ENCODE assay signal across 9 cellular contexts in the genomic region with DNA sequence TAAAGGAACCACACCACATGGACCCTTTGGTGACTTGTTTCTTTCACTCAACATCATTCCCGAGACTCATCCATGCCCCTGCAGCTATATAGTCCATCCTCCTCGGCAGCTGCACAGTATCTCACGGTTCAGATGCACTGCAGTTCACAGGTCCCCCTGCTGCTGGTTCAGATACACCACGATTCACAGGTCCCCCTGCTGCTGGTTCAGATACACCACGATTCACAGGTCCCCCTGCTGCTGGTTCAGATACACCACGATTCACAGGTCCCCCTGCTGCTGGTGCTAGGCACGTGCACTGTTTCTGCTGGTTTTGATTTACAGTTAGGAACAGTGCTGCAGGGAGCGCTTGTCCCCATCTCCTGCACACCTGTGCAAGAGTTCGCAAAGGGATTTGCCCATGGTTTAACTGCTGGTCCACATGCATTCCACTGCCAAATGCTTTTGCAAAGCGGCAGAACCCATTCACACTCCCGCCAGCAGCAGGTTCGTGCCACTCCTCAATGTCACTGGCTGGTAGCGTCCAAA. TPM values are rescaled to one million over a fixed set of nuclear protein-coding genes. Genes with fewer than 3 reads are reported as not detected.
DNase-seq lines count a peak whose midpoint lies in the region; TF ChIP-seq lines count a peak whose summit lies in the region.
"Had no signal": no experiment of that assay in that cellular context is flagged by ENCODE, and none has a peak within 500 bp of the region (broad histone marks: within the 10 kb centered on the region; RNA-seq: fewer than 3 reads in every experiment).

No MANE protein-coding gene starts in this region.

- H3K9me3 Mint-ChIP-seq in Caco-2 (ENCODE audit: unreplicated experiment), result no peaks in the 10 kb centered on the region
- H3K9me3 Mint-ChIP-seq: activated naive CD4-positive, alpha-beta T cell treated with anti-CD3 and anti-CD28 coated beads, Interleukin-2, amount 50 U/mL, for 24 hours had no signal

- TF ChIP-seq POLR2A in sigmoid colon (IDR thresholded peaks at IDR 0.05), result no peak

- H3K27ac Mint-ChIP-seq in Caco-2 (ENCODE audit: unreplicated experiment), result no peak overlapping the region

- H3K4me3 ChIP-seq in Caco-2 (ENCODE audit: low read depth, low read length) (no peak overlapping the region), WERI-Rb-1 (ENCODE audit: low read depth, low read length) (no peak overlapping the region), sigmoid colon (no peak overlapping the region)
- H3K4me3 ChIP-seq: heart right ventricle had no signal

- POLR2A ChIA-PET in Caco-2 (lab: Charles Lee), result no interaction called here

- H3K36me3 ChIP-seq in Caco-2 (ENCODE audit: control insufficient read depth, insufficient read depth, low read length) (no peaks in the 10 kb centered on the region), WERI-Rb-1 (no peaks in the 10 kb centered on the region), sigmoid colon (no peaks in the 10 kb centered on the region)
- H3K36me3 ChIP-seq: heart right ventricle had no signal

- TF ChIP-seq CTCF in Caco-2 (IDR thresholded peaks at IDR 0.05; ENCODE audit: insufficient read depth in 1 of 2, low read depth in 1 of 2, low read length in 1 of 2, severe bottlenecking in 1 of 2, unreplicated experiment in 1 of 2) (peak; percentile 55 to 62), GM13977 (IDR thresholded peaks at IDR 0.05; ENCODE audit: extremely low read depth, insufficient read depth, missing control alignments) (peak; percentile 12), WERI-Rb-1 (IDR thresholded peaks at IDR 0.05; ENCODE audit: low read depth, low read length) (peak; percentile 38), sigmoid colon (IDR thresholded peaks at IDR 0.05) (no peak)

- H3K36me3 Mint-ChIP-seq in Caco-2 (ENCODE audit: insufficient read depth, unreplicated experiment), result peaks cover 16% of the 10 kb centered on the region
- H3K36me3 Mint-ChIP-seq: activated naive CD4-positive, alpha-beta T cell treated with anti-CD3 and anti-CD28 coated beads, Interleukin-2, amount 50 U/mL, for 24 hours had no signal

- no TSS peak for BruUV-seq in Caco-2 (replicated peaks; lab: Mats Ljungman, UMichigan)

- H3K4me1 ChIP-seq in Caco-2 (no peaks in the 10 kb centered on the region), sigmoid colon (peaks cover 0 to 29% (median 17%) of the 10 kb centered on the region in 4 donors)

- in situ Hi-C loops in GM13977 (cut with MboI; ENCODE audit: low pct_unique_long_range_greater_than_20kb, low sequenced_read_pairs, unreplicated experiment), result no loop called here

- no peak for TF ChIP-seq EP300 in sigmoid colon (IDR thresholded peaks at IDR 0.05)

- CTCF ChIA-PET in Caco-2 (lab: Charles Lee), result interaction anchor here (1.0 to 1.7 kb wide), 2 partner anchors 46 to 52 kb away, joined by 3 to 5 read pairs; partner anchors contain the start of gene TAF1C

- H3K4me1 Mint-ChIP-seq in Caco-2 (ENCODE audit: low read depth, unreplicated experiment), result peaks cover 24% of the 10 kb centered on the region

- H3K27ac ChIP-seq in WERI-Rb-1, result no peak overlapping the region
- H3K27ac ChIP-seq in sigmoid colon, result no peak overlapping the region
- H3K27ac ChIP-seq: heart right ventricle had no signal

- H3K4me3 Mint-ChIP-seq in Caco-2 (ENCODE audit: unreplicated experiment), result no peak overlapping the region
- H3K4me3 Mint-ChIP-seq: activated naive CD4-positive, alpha-beta T cell treated with anti-CD3 and anti-CD28 coated beads, Interleukin-2, amount 50 U/mL, for 24 hours had no signal

- H3K27me3 ChIP-seq in Caco-2 (replicated peaks; ENCODE audit: control insufficient read depth, insufficient read depth, low read length) (no peaks in the 10 kb centered on the region), WERI-Rb-1 (ENCODE audit: insufficient read depth, low read depth, severe bottlenecking) (no peaks in the 10 kb centered on the region), sigmoid colon (no peaks in the 10 kb centered on the region)
- H3K27me3 ChIP-seq: heart right ventricle had no signal

- peak; percentile 60 to 68 for DNase-seq in Caco-2
- DNase-seq in GM13977 (ENCODE audit: low spot score), result no peak
- peak; percentile 39 for DNase-seq in WERI-Rb-1
- DNase-seq in NCI-H1092 treated with DMSO at 0.1 percent for 48 hours (lab: John Stamatoyannopoulos, UW), result no peak
- DNase-seq in sigmoid colon, result no peak
- DNase-seq: heart right ventricle, midbrain had no signal

- intact Hi-C loops in Caco-2 (cut with micrococcal nuclease; ENCODE audit: unreplicated experiment) (loop anchor here (1.0 kb wide), 2 partner anchors 45 to 56 kb away; no protein-coding TSS in a partner anchor), sigmoid colon (cut with DNase I) (no loop called here)

- no peaks in the 10 kb centered on the region for H3K9me3 ChIP-seq in Caco-2
- no peaks in the 10 kb centered on the region for H3K9me3 ChIP-seq in WERI-Rb-1 (ENCODE audit: severe bottlenecking)
- no peaks in the 10 kb centered on the region for H3K9me3 ChIP-seq in sigmoid colon
- H3K9me3 ChIP-seq: heart right ventricle had no signal

- 77 to 81% methylated on average over 13 of the region's 13 CpGs for WGBS in sigmoid colon, 2 donors

- no peaks in the 10 kb centered on the region for H3K27me3 Mint-ChIP-seq in Caco-2 (ENCODE audit: insufficient read depth, unreplicated experiment)
- H3K27me3 Mint-ChIP-seq: activated naive CD4-positive, alpha-beta T cell treated with anti-CD3 and anti-CD28 coated beads, Interleukin-2, amount 50 U/mL, for 24 hours had no signal

RNA-seq across cellular contexts. Expression of gene HSDL1, which starts 3.8 kb away (rescaled TPM):
- total RNA-seq in Caco-2 (2022) (21.0 and 23.7 TPM in 2 replicates), sigmoid colon (10 to 100 TPM; 11.4 to 27.8 (median 18.4) TPM)
- polyA plus RNA-seq in sigmoid colon, result 1 to 10 TPM; 5.3 to 7.9 (median 6.6) TPM

RNA-seq across cellular contexts. Expression of gene DNAAF1, which starts 3.9 kb away (rescaled TPM):
- 0.07 TPM in 1 of 2 replicates, not detected in the other for total RNA-seq in Caco-2 (2022)
- under 1 TPM in 1 of 4 donors, not detected in 3; 0.36 TPM for total RNA-seq in sigmoid colon
- polyA plus RNA-seq in sigmoid colon, result under 1 TPM in 1 of 3 donors, not detected in 2; 0.15 TPM
- total RNA-seq: G401 had no signal

RNA-seq across cellular contexts. Expression of gene MBTPS1, which starts 24.5 kb away (rescaled TPM):
- total RNA-seq in Caco-2 (2022) (93.2 and 96.4 TPM in 2 replicates), sigmoid colon (10 to 100 TPM; 69.3 to 83.6 (median 79.3) TPM)
- polyA plus RNA-seq in sigmoid colon, result 10 to 100 TPM; 13.6 to 48.7 (median 23.4) TPM

RNA-seq across cellular contexts. Expression of gene TAF1C, which starts 45.6 kb away (rescaled TPM):
- 69.9 and 79.7 TPM in 2 replicates for total RNA-seq in Caco-2 (2022)
- 10 to 100 TPM; 19.6 to 49.0 (median 30.0) TPM for total RNA-seq in sigmoid colon
- 10 to 100 TPM in 1 of 3 donors, 1 to 10 TPM in 2; 5.4 to 44.7 (median 6.0) TPM for polyA plus RNA-seq in sigmoid colon

RNA-seq across cellular contexts. Expression of gene ADAD2, which starts 49.8 kb away (rescaled TPM):
- not detected in 2 replicates for total RNA-seq in Caco-2 (2022)
- under 1 TPM in 2 of 4 donors, not detected in 2; 0.36 to 0.83 TPM for total RNA-seq in sigmoid colon
- polyA plus RNA-seq in sigmoid colon, result under 1 TPM in 1 of 3 donors, not detected in 2; 0.29 TPM
- total RNA-seq: G401 had no signal

Comparison
In these comparisons a context has a peak if more than half of its experiments do, and no peak if none do; other contexts are left out.
1. DNase-seq: peak in Caco-2 (2 of 2) and WERI-Rb-1 (single experiment); none in GM13977 (single experiment), NCI-H1092 treated with DMSO at 0.1 percent for 48 hours (single experiment) and sigmoid colon (single experiment).
2. CTCF ChIP-seq: peak in Caco-2 (2 of 2), GM13977 (single experiment) and WERI-Rb-1 (single experiment); none in sigmoid colon (0 of 4).